ENCODE assay signal across 8 cellular contexts in the genomic region with DNA sequence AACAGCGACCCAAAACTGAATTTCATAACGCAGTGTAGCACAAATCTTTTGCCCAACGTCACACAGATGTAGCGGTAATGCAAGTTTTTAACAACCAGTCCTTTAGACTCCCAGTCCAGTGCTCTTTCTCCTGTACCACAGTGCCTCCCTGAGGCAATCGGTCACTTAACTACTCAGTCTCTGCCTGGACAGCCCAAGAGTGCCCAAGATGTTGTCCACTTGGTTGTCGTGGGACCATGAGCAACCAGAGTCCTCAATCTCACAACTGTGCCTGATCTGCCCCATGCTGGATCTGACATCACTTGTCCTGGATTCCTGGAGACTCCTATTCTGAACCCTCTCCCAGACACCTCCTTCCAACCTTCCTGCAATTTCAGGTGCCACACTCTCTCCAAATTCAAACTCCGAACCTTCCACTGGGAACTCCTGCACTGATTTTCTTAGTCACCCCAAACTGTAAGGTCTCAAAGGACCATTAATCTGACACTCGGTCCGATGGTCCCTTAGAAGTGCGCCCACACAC. TPM values are rescaled to one million over a fixed set of nuclear protein-coding genes. Genes with fewer than 3 reads are reported as not detected.
DNase-seq lines count a peak whose midpoint lies in the region; ATAC-seq and TF ChIP-seq lines count a peak whose summit lies in the region.

No MANE protein-coding gene starts in this region.

- intact Hi-C loops in ascending aorta (cut with DNase I) (loop anchor here (1.0 to 10.0 kb wide), 4 partner anchors 452 to 1168 kb away; partner anchors contain the start of gene HTATSF1), spleen (cut with DNase I; ENCODE audit: low total_unique reads) (no loop called here)

- no peak for DNase-seq in ascending aorta (ENCODE audit: low spot score in 2 of 2)
- peak; percentile 20 for DNase-seq in iPS-NIHi7 (ENCODE audit: extremely low spot score)
- DNase-seq in spleen = no peak
- DNase-seq in NCI-H128 (lab: John Stamatoyannopoulos, UW; ENCODE audit: unreplicated experiment) = no peak
- DNase-seq in activated CD4-positive, alpha-beta T cell treated with anti-CD3 and anti-CD28 coated beads for 1 hour = no peak

- ATAC-seq in GM19328 (IDR thresholded peaks at IDR 0.05; ENCODE audit: unreplicated experiment) = peak; percentile 28

- H3K79me2 ChIP-seq in KMS-11 (ENCODE audit: insufficient read depth, low read depth) = peaks cover 30% of the 10 kb centered on the region

- peak overlapping the region; percentile 73 for H3K27ac ChIP-seq in C4-2B
- H3K27ac ChIP-seq in KMS-11 = peak overlapping the region; percentile 78
- H3K27ac ChIP-seq in ascending aorta = peak overlapping the region; percentile 92
- H3K27ac ChIP-seq in spleen = peak overlapping the region; percentile 78 to 95 (median 90)

- no peaks in the 10 kb centered on the region for H4K20me1 ChIP-seq in KMS-11 (ENCODE audit: insufficient read depth)

- 2 to 51% (median 6%) methylated on average over 8 to 10 of the region's 10 CpGs for WGBS in spleen, 5 donors

- peaks cover 16% of the 10 kb centered on the region for H3K4me1 ChIP-seq in KMS-11 (ENCODE audit: low read depth, poor library complexity, severe bottlenecking)
- peaks cover 0 to 7% of the 10 kb centered on the region in 2 donors for H3K4me1 ChIP-seq in ascending aorta
- H3K4me1 ChIP-seq in spleen = peaks cover 6 to 29% (median 15%) of the 10 kb centered on the region in 6 donors

- TF ChIP-seq CTCF in C4-2B (conservative IDR thresholded peaks at IDR 0.05) (peak; percentile 34), KMS-11 (conservative IDR thresholded peaks at IDR 0.05; ENCODE audit: low read depth, low read length) (peak; percentile 13; the same call in 1 of the 2 replicates), ascending aorta (IDR thresholded peaks at IDR 0.05) (no peak), spleen (IDR thresholded peaks at IDR 0.05 in 8 of 11, conservative IDR thresholded peaks at IDR 0.05 in 3 of 11) (peak in 1 of 11 experiments; percentile 1)

- H3K4me3 ChIP-seq in KMS-11 (IDR thresholded peaks at IDR 0.05; ENCODE audit: insufficient read depth, low read depth, low read length) (peak overlapping the region; percentile 51), ascending aorta (peak overlapping the region; percentile 70 to 71), spleen (peak overlapping the region; percentile 52 to 76 (median 56))

- no peak for TF ChIP-seq POLR2A in spleen (IDR thresholded peaks at IDR 0.05)

- H3K36me3 ChIP-seq in KMS-11 (ENCODE audit: insufficient read depth) (no peaks in the 10 kb centered on the region), ascending aorta (no peaks in the 10 kb centered on the region), spleen (peaks cover 0 to 11% (median 0%) of the 10 kb centered on the region in 6 donors)

- no peaks in the 10 kb centered on the region for H3K27me3 ChIP-seq in KMS-11 (ENCODE audit: insufficient read depth, low read depth)
- no peaks in the 10 kb centered on the region for H3K27me3 ChIP-seq in ascending aorta
- no peaks in the 10 kb centered on the region for H3K27me3 ChIP-seq in spleen (replicated peaks in 1 of 7)

- H3K9ac ChIP-seq in KMS-11 = peak overlapping the region; percentile 83

- H3K4me2 ChIP-seq in KMS-11 = peak overlapping the region; percentile 67

- H2AFZ ChIP-seq in KMS-11 (ENCODE audit: low read depth) = peak overlapping the region; percentile 82

- no peaks in the 10 kb centered on the region for H3K9me3 ChIP-seq in ascending aorta
- H3K9me3 ChIP-seq in spleen = no peaks in the 10 kb centered on the region

RNA-seq across cellular contexts. Expression of gene MMGT1, which starts 0.7 kb away (rescaled TPM):
- total RNA-seq in ascending aorta = 11.2 TPM
- total RNA-seq in spleen = 10 to 100 TPM; 16.5 to 25.7 (median 20.6) TPM
- 1 to 10 TPM; 2.5 to 5.2 (median 3.8) TPM for polyA plus RNA-seq in spleen

RNA-seq across cellular contexts. Expression of gene SLC9A6, which starts 12.1 kb away (rescaled TPM):
- total RNA-seq in ascending aorta (8.3 TPM), spleen (10 to 100 TPM; 10.5 to 19.9 (median 14.2) TPM)
- 1 to 10 TPM; 6.2 to 6.8 (median 6.6) TPM for polyA plus RNA-seq in spleen

Comparison
In these comparisons a context has a peak if more than half of its experiments do, and no peak if none do; other contexts are left out.
1. CTCF ChIP-seq: peak in C4-2B (single experiment) and KMS-11 (single experiment); none in ascending aorta (0 of 3).
2. Peak in every context shown above with its lines, with median percentiles within 50 percentile points of each other: H3K27ac ChIP-seq and H3K4me3 ChIP-seq.